ENCODE assay signal across 15 cellular contexts in the genomic region with DNA sequence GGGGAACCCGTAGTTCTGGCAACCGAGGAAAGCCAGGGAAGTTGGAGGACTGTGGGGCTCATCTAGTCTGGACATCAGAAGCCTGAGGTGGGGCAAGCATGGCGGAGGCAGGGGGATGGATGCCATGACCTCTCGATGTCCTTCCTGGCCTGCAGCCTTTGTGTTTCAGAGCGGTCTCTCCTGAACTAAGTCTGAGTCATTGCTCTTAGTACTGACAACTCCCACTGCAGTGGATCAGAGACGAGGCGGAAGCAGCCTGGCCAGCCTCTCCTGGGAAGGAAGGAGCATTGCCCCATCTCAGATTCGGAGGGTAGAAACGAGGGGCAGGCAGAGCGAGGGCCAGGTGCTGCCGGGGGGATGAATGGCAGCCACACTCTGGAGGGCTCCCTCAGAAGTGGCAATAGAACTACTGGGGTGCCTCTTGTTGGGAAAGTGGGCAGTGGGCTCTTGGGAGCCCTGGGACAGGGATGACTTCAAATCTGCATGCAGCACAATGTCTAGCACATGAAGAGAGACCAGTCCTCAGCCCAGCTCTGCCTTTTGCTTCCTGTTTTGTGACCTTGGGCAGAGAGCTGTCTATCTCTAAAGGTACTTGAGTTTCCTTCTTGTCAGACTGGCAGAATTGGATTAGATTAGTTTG. TPM values are rescaled to one million over a fixed set of nuclear protein-coding genes. Genes with fewer than 3 reads are reported as not detected.
A peak's percentile ranks its signal among the peaks of the same experiment; 100 is the strongest.
DNase-seq lines count a peak whose midpoint lies in the region; ATAC-seq, FAIRE-seq and TF ChIP-seq lines count a peak whose summit lies in the region.
"Had no signal": no experiment of that assay in that cellular context is flagged by ENCODE, and none has a peak within 500 bp of the region (broad histone marks: within the 10 kb centered on the region; RNA-seq: fewer than 3 reads in every experiment).

No MANE protein-coding gene starts in this region.

- no peak for FAIRE-seq in GM12892 (lab: Jason Lieb, UNC)

- POLR2A ChIA-PET in MCF 10A (lab: Yijun Ruan, JAX), result interaction anchor here (0.6 to 3.6 kb wide), 3 partner anchors 22 to 47 kb away, joined by 3 to 28 read pairs (median 8); partner anchors contain the start of gene RPL19
- POLR2A ChIA-PET in CD8-positive, alpha-beta memory T cell (lab: Charles Lee), result no interaction called here

- H3K4me3 Mint-ChIP-seq in MCF 10A (ENCODE audit: unreplicated experiment), result peak overlapping the region; percentile 7
- peak overlapping the region; percentile 15 for H3K4me3 Mint-ChIP-seq in nephron progenitor cell
- H3K4me3 Mint-ChIP-seq in CD8-positive, alpha-beta memory T cell, result no peak overlapping the region

- H3K4me1 ChIP-seq in CD8-positive, alpha-beta memory T cell (ENCODE audit: insufficient read depth, low read length), result peaks cover 17% of the 10 kb centered on the region

- H3K4me3 ChIP-seq in NB4 (ENCODE audit: low read depth, low read length), result peak overlapping the region; percentile 3
- no peak overlapping the region for H3K4me3 ChIP-seq in coronary artery
- H3K4me3 ChIP-seq in CD8-positive, alpha-beta memory T cell (ENCODE audit: low read length), result no peak overlapping the region
- H3K4me3 ChIP-seq: ascending aorta, mucosa of descending colon had no signal

- peaks cover 21% of the 10 kb centered on the region for H3K27me3 ChIP-seq in CD8-positive, alpha-beta memory T cell (ENCODE audit: insufficient read depth, low read length, poor library complexity, severe bottlenecking)
- H3K27me3 ChIP-seq: ascending aorta had no signal

- H3K9me3 Mint-ChIP-seq in MCF 10A (ENCODE audit: unreplicated experiment) (no peaks in the 10 kb centered on the region), nephron progenitor cell (no peaks in the 10 kb centered on the region)
- no peaks in the 10 kb centered on the region for H3K9me3 Mint-ChIP-seq in CD8-positive, alpha-beta memory T cell

- H3K36me3 ChIP-seq in CD8-positive, alpha-beta memory T cell (ENCODE audit: insufficient read depth, low read length), result no peaks in the 10 kb centered on the region
- H3K36me3 ChIP-seq: ascending aorta had no signal

- peaks cover 22% of the 10 kb centered on the region for H3K27me3 Mint-ChIP-seq in MCF 10A (ENCODE audit: insufficient read depth, unreplicated experiment)
- H3K27me3 Mint-ChIP-seq in nephron progenitor cell (ENCODE audit: low read depth, poor library complexity), result peaks cover 28% of the 10 kb centered on the region
- H3K27me3 Mint-ChIP-seq in CD8-positive, alpha-beta memory T cell, result peaks cover 30 to 46% of the 10 kb centered on the region in 2 donors

- TF ChIP-seq POLR2A in GM12892 (IDR thresholded peaks at IDR 0.05; ENCODE audit: low read depth, low read length) (no peak), NB4 (IDR thresholded peaks at IDR 0.05; ENCODE audit: extremely low read depth, insufficient read length) (no peak)

- CTCF ChIA-PET in MCF 10A (lab: Yijun Ruan, JAX), result interaction anchor here (0.7 to 21.6 kb wide), 2 partner anchors 21 to 25 kb away, joined by 3 to 485 read pairs; partner anchors contain the start of gene RPL19
- CTCF ChIA-PET in CD8-positive, alpha-beta memory T cell (lab: Charles Lee), result interaction anchor here (1.3 to 4.2 kb wide), 4 partner anchors 10 to 22 kb away, joined by 3 to 51 read pairs (median 20); no protein-coding TSS in a partner anchor

- BruUV-seq in MCF 10A (replicated peaks; lab: Mats Ljungman, UMichigan), result no TSS peak

- H3K9me3 ChIP-seq in CD8-positive, alpha-beta memory T cell (ENCODE audit: low read length), result no peaks in the 10 kb centered on the region
- H3K9me3 ChIP-seq: ascending aorta, mucosa of descending colon had no signal

- no peak overlapping the region for H3K27ac ChIP-seq in coronary artery
- H3K27ac ChIP-seq in CD8-positive, alpha-beta memory T cell (ENCODE audit: low read depth, low read length), result no peak overlapping the region
- H3K27ac ChIP-seq: epithelial cell of prostate had no signal

- intact Hi-C loops in MCF 10A (cut with micrococcal nuclease), result no loop called here

- DNase-seq in GM12892 (ENCODE audit: insufficient read length) (peak; percentile 10), NB4 (ENCODE audit: low read depth) (peak; percentile 91), MCF 10A (ENCODE audit: unreplicated experiment) (peak; percentile 77), nephron progenitor cell (no peak), coronary artery (ENCODE audit: low spot score) (no peak)
- no peak for DNase-seq in CD8-positive, alpha-beta memory T cell
- DNase-seq: activated T-cell treated with anti-CD3 and anti-CD28 coated beads, Interleukin-2, amount 50 U/mL, for 1 hour; GOT3; mucosa of descending colon; NCI-H2081 had no signal

- ATAC-seq in GM19463 (IDR thresholded peaks at IDR 0.05; ENCODE audit: unreplicated experiment) (no peak), HG02970 (IDR thresholded peaks at IDR 0.05; ENCODE audit: low FRiP score, unreplicated experiment) (no peak)
- ATAC-seq: mucosa of descending colon had no signal

- TF ChIP-seq CTCF in NB4 (IDR thresholded peaks at IDR 0.05; ENCODE audit: low read depth, low read length) (no peak), MCF 10A (IDR thresholded peaks at IDR 0.05; ENCODE audit: unreplicated experiment) (no peak), nephron progenitor cell (IDR thresholded peaks at IDR 0.05) (no peak), coronary artery (IDR thresholded peaks at IDR 0.05) (no peak)

- peaks cover 23% of the 10 kb centered on the region for H3K4me1 Mint-ChIP-seq in MCF 10A (ENCODE audit: insufficient read depth, unreplicated experiment)
- H3K4me1 Mint-ChIP-seq in nephron progenitor cell, result peaks cover 67% of the 10 kb centered on the region
- peaks cover 15 to 20% (median 15%) of the 10 kb centered on the region in 3 donors for H3K4me1 Mint-ChIP-seq in CD8-positive, alpha-beta memory T cell

- peak overlapping the region; percentile 9 for H3K27ac Mint-ChIP-seq in MCF 10A (ENCODE audit: low read depth, unreplicated experiment)
- H3K27ac Mint-ChIP-seq in nephron progenitor cell, result no peak overlapping the region
- H3K27ac Mint-ChIP-seq in CD8-positive, alpha-beta memory T cell, result peak overlapping the region in 1 of 8 donors; percentile 7
- H3K27ac Mint-ChIP-seq: IgD-negative memory B cell had no signal

- H3K36me3 Mint-ChIP-seq in MCF 10A (ENCODE audit: insufficient read depth, unreplicated experiment), result no peaks in the 10 kb centered on the region
- no peaks in the 10 kb centered on the region for H3K36me3 Mint-ChIP-seq in nephron progenitor cell (ENCODE audit: low read depth)
- H3K36me3 Mint-ChIP-seq in CD8-positive, alpha-beta memory T cell, result no peaks in the 10 kb centered on the region
- H3K36me3 Mint-ChIP-seq: IgD-negative memory B cell had no signal

RNA-seq across cellular contexts. Expression of gene STAC2, which starts 3.6 kb away (rescaled TPM):
- not detected for polyA plus RNA-seq in GM12892 (2012; ENCODE audit: missing spikeins)
- total RNA-seq in MCF 10A (2022), result 0.47 and 1.2 TPM in 2 replicates
- total RNA-seq in CD8-positive, alpha-beta memory T cell, result not detected
- polyA plus RNA-seq in CD8-positive, alpha-beta memory T cell, result not detected
- polyA plus RNA-seq: IgD-negative memory B cell had no signal

RNA-seq across cellular contexts. Expression of gene RPL19, which starts 29.3 kb away (rescaled TPM):
- polyA plus RNA-seq in GM12892 (2012; ENCODE audit: missing spikeins), result 5,032 TPM
- 3,055 and 3,511 TPM in 2 replicates for total RNA-seq in MCF 10A (2022)
- 1,000 to 10,000 TPM; 3,043 to 3,093 TPM for total RNA-seq in CD8-positive, alpha-beta memory T cell
- polyA plus RNA-seq in CD8-positive, alpha-beta memory T cell, result 2,939 TPM

RNA-seq across cellular contexts. Expression of gene CACNB1, which starts 31.9 kb away (rescaled TPM):
- 4.6 TPM for polyA plus RNA-seq in GM12892 (2012; ENCODE audit: missing spikeins)
- 6.6 and 7.7 TPM in 2 replicates for total RNA-seq in MCF 10A (2022)
- total RNA-seq in CD8-positive, alpha-beta memory T cell, result 10 to 100 TPM; 10.6 to 12.3 TPM
- 2.7 TPM for polyA plus RNA-seq in CD8-positive, alpha-beta memory T cell

Comparison
In these comparisons a context has a peak if more than half of its experiments do, and no peak if none do; other contexts are left out.
1. DNase-seq: peak in GM12892 (single experiment), NB4 (single experiment) and MCF 10A (single experiment); none in nephron progenitor cell (single experiment), coronary artery (single experiment) and CD8-positive, alpha-beta memory T cell (0 of 5).
2. H3K4me3 Mint-ChIP-seq: peak in MCF 10A (single experiment) and nephron progenitor cell (single experiment); none in CD8-positive, alpha-beta memory T cell (0 of 7).